ENCODE assay signal across 2 cellular contexts in genomic region chr13:109357751-109358150, GRCh38.
TF ChIP-seq lines count a peak whose summit lies in the region.

No MANE protein-coding gene starts in this region.

TF ChIP-seq in GM23338, 12 proteins besides CTCF, POLR2A, EP300 and RAD21:
- no peak for TF ChIP-seq JUNB (IDR thresholded peaks at IDR 0.05; ENCODE audit: unreplicated experiment)
- no peak for TF ChIP-seq CREB1 (CRISPR knock-in tag; IDR thresholded peaks at IDR 0.05; ENCODE audit: low read depth)
- TF ChIP-seq ETS1 (IDR thresholded peaks at IDR 0.05), result no peak
- no peak for TF ChIP-seq EZH2phosphoT487 (IDR thresholded peaks at IDR 0.05; ENCODE audit: unreplicated experiment)
- TF ChIP-seq, protein P1, sequence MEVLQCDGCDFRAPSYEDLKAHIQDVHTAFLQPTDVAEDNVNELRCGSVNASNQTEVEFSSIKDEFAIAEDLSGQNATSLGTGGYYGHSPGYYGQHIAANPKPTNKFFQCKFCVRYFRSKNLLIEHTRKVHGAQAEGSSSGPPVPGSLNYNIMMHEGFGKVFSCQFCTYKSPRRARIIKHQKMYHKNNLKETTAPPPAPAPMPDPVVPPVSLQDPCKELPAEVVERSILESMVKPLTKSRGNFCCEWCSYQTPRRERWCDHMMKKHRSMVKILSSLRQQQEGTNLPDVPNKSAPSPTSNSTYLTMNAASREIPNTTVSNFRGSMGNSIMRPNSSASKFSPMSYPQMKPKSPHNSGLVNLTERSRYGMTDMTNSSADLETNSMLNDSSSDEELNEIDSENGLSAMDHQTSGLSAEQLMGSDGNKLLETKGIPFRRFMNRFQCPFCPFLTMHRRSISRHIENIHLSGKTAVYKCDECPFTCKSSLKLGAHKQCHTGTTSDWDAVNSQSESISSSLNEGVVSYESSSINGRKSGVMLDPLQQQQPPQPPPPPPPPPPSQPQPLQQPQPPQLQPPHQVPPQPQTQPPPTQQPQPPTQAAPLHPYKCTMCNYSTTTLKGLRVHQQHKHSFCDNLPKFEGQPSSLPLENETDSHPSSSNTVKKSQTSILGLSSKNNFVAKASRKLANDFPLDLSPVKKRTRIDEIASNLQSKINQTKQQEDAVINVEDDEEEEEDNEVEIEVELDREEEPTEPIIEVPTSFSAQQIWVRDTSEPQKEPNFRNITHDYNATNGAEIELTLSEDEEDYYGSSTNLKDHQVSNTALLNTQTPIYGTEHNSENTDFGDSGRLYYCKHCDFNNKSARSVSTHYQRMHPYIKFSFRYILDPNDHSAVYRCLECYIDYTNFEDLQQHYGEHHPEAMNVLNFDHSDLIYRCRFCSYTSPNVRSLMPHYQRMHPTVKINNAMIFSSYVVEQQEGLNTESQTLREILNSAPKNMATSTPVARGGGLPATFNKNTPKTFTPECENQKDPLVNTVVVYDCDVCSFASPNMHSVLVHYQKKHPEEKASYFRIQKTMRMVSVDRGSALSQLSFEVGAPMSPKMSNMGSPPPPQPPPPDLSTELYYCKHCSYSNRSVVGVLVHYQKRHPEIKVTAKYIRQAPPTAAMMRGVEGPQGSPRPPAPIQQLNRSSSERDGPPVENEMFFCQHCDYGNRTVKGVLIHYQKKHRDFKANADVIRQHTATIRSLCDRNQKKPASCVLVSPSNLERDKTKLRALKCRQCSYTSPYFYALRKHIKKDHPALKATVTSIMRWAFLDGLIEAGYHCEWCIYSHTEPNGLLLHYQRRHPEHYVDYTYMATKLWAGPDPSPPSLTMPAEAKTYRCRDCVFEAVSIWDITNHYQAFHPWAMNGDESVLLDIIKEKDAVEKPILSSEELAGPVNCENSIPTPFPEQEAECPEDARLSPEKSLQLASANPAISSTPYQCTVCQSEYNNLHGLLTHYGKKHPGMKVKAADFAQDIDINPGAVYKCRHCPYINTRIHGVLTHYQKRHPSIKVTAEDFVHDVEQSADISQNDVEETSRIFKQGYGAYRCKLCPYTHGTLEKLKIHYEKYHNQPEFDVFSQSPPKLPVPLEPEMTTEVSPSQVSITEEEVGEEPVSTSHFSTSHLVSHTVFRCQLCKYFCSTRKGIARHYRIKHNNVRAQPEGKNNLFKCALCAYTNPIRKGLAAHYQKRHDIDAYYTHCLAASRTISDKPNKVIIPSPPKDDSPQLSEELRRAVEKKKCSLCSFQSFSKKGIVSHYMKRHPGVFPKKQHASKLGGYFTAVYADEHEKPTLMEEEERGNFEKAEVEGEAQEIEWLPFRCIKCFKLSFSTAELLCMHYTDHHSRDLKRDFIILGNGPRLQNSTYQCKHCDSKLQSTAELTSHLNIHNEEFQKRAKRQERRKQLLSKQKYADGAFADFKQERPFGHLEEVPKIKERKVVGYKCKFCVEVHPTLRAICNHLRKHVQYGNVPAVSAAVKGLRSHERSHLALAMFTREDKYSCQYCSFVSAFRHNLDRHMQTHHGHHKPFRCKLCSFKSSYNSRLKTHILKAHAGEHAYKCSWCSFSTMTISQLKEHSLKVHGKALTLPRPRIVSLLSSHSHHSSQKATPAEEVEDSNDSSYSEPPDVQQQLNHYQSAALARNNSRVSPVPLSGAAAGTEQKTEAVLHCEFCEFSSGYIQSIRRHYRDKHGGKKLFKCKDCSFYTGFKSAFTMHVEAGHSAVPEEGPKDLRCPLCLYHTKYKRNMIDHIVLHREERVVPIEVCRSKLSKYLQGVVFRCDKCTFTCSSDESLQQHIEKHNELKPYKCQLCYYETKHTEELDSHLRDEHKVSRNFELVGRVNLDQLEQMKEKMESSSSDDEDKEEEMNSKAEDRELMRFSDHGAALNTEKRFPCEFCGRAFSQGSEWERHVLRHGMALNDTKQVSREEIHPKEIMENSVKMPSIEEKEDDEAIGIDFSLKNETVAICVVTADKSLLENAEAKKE (CRISPR knock-in tag; IDR thresholded peaks at IDR 0.05), result no peak
- no peak for TF ChIP-seq STAT1 (IDR thresholded peaks at IDR 0.05; ENCODE audit: unreplicated experiment)
- TF ChIP-seq EZH2 (IDR thresholded peaks at IDR 0.05; ENCODE audit: low read depth, unreplicated experiment), result no peak
- TF ChIP-seq NANOG (IDR thresholded peaks at IDR 0.05; ENCODE audit: borderline replicate concordance), result no peak
- TF ChIP-seq, protein P2, sequence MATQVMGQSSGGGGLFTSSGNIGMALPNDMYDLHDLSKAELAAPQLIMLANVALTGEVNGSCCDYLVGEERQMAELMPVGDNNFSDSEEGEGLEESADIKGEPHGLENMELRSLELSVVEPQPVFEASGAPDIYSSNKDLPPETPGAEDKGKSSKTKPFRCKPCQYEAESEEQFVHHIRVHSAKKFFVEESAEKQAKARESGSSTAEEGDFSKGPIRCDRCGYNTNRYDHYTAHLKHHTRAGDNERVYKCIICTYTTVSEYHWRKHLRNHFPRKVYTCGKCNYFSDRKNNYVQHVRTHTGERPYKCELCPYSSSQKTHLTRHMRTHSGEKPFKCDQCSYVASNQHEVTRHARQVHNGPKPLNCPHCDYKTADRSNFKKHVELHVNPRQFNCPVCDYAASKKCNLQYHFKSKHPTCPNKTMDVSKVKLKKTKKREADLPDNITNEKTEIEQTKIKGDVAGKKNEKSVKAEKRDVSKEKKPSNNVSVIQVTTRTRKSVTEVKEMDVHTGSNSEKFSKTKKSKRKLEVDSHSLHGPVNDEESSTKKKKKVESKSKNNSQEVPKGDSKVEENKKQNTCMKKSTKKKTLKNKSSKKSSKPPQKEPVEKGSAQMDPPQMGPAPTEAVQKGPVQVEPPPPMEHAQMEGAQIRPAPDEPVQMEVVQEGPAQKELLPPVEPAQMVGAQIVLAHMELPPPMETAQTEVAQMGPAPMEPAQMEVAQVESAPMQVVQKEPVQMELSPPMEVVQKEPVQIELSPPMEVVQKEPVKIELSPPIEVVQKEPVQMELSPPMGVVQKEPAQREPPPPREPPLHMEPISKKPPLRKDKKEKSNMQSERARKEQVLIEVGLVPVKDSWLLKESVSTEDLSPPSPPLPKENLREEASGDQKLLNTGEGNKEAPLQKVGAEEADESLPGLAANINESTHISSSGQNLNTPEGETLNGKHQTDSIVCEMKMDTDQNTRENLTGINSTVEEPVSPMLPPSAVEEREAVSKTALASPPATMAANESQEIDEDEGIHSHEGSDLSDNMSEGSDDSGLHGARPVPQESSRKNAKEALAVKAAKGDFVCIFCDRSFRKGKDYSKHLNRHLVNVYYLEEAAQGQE (IDR thresholded peaks at IDR 0.05; ENCODE audit: unreplicated experiment), result no peak
- TF ChIP-seq POLR2AphosphoS5 (IDR thresholded peaks at IDR 0.05; ENCODE audit: low read depth), result no peak
- no peak for TF ChIP-seq ZNF331 (CRISPR knock-in tag; IDR thresholded peaks at IDR 0.05; ENCODE audit: low read depth)
- no peak for TF ChIP-seq ZNF114 (CRISPR knock-in tag; IDR thresholded peaks at IDR 0.05)

TF ChIP-seq in H1, 55 proteins besides CTCF, POLR2A, EP300 and RAD21:
- TF ChIP-seq BACH1 (IDR thresholded peaks at IDR 0.05; ENCODE audit: low read length) (no peak), TEAD4 (IDR thresholded peaks at IDR 0.05; ENCODE audit: low read depth, low read length) (no peak), PHF8 (conservative IDR thresholded peaks at IDR 0.05; ENCODE audit: low read depth, low read length) (no peak), SIRT6 (IDR thresholded peaks at IDR 0.05; ENCODE audit: low read length) (no peak), HDAC6 (IDR thresholded peaks at IDR 0.05; ENCODE audit: low read depth, low read length) (no peak), TBP (IDR thresholded peaks at IDR 0.05; ENCODE audit: low read depth, low read length) (no peak), SP2 (IDR thresholded peaks at IDR 0.05; ENCODE audit: low read length) (no peak), GTF2F1 (IDR thresholded peaks at IDR 0.05; ENCODE audit: borderline replicate concordance, low read depth, low read length) (no peak), SP1 (IDR thresholded peaks at IDR 0.05; ENCODE audit: low read depth, low read length) (no peak), CEBPB (IDR thresholded peaks at IDR 0.05; ENCODE audit: low read depth, low read length) (no peak), ASH2L (IDR thresholded peaks at IDR 0.05; ENCODE audit: low read length) (no peak), CBX5 (IDR thresholded peaks at IDR 0.05; ENCODE audit: low read depth, low read length) (no peak)
- TF ChIP-seq, protein P3, sequence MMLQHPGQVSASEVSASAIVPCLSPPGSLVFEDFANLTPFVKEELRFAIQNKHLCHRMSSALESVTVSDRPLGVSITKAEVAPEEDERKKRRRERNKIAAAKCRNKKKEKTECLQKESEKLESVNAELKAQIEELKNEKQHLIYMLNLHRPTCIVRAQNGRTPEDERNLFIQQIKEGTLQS (IDR thresholded peaks at IDR 0.05; ENCODE audit: insufficient read depth, low read depth, low read length), result no peak
TF ChIP-seq in H1: peak in this region for 0.
